ENCODE assay signal across 27 cellular contexts in genomic region chr2:54920660-54921059, GRCh38.
"Had no signal": no experiment of that assay in that cellular context is flagged by ENCODE, and none has a peak within 500 bp of the region (broad histone marks: within the 10 kb centered on the region; RNA-seq: fewer than 3 reads in every experiment).

No MANE protein-coding gene starts in this region.

- H3K27ac ChIP-seq: colonic mucosa, coronary artery, dorsolateral prefrontal cortex, epithelial cell of prostate, esophagus muscularis mucosa, esophagus squamous epithelium, foreskin keratinocyte, gastrocnemius medialis, gastroesophageal sphincter, heart left ventricle, heart right ventricle, hepatocyte had no signal

- H3K79me2 ChIP-seq: hepatocyte had no signal

- H3K4me1 ChIP-seq: colonic mucosa, esophagus muscularis mucosa, esophagus squamous epithelium, foreskin keratinocyte, gastrocnemius medialis, gastroesophageal sphincter, heart left ventricle, heart right ventricle had no signal

- DNase-seq: colonic mucosa; cortex of kidney; dermis blood vessel endothelial cell; dorsolateral prefrontal cortex; effector CD4-positive, alpha-beta T cell; effector CD8-positive, alpha-beta T cell; effector memory CD4-positive, alpha-beta T cell; effector memory CD8-positive, alpha-beta T cell; endodermal cell; erythroblast; esophagus squamous epithelium; foreskin fibroblast; foreskin keratinocyte; foreskin melanocyte; gastrocnemius medialis; glutamatergic neuron; head of caudate nucleus; heart left ventricle; heart right ventricle had no signal

- FAIRE-seq: endometrium, endothelial cell of umbilical vein had no signal

- H3K4me3 ChIP-seq: colonic mucosa, coronary artery, dorsolateral prefrontal cortex, esophagus muscularis mucosa, esophagus squamous epithelium, gastrocnemius medialis, gastroesophageal sphincter, heart left ventricle, heart right ventricle, hepatocyte had no signal

- H3K4me2 ChIP-seq: hepatocyte had no signal

- H3K36me3 ChIP-seq: colonic mucosa, esophagus muscularis mucosa, esophagus squamous epithelium, gastrocnemius medialis, gastroesophageal sphincter, heart left ventricle, heart right ventricle had no signal

- H3K9me3 ChIP-seq: colonic mucosa, gastrocnemius medialis, gastroesophageal sphincter had no signal

- H3K27me3 ChIP-seq: colonic mucosa, dorsolateral prefrontal cortex, esophagus muscularis mucosa, esophagus squamous epithelium, foreskin keratinocyte, gastrocnemius medialis, gastroesophageal sphincter, heart left ventricle, hepatocyte had no signal

- ATAC-seq: effector memory CD8-positive, alpha-beta T cell; esophagus mucosa; foreskin keratinocyte; gastrocnemius medialis; gastroesophageal sphincter; heart left ventricle; heart right ventricle had no signal

- H2AFZ ChIP-seq: hepatocyte had no signal
